8 cellular contexts compared by ENCODE assay signal in genomic region chr17:4004517-4005295, GRCh38. TPM values are rescaled to one million over a fixed set of nuclear protein-coding genes. Genes with fewer than 3 reads are reported as not detected.
DNase-seq lines count a peak whose midpoint lies in the region; ATAC-seq, FAIRE-seq and TF ChIP-seq lines count a peak whose summit lies in the region.

No MANE protein-coding gene starts in this region.

- no peak for ATAC-seq in HG02884 (IDR thresholded peaks at IDR 0.05; ENCODE audit: unreplicated experiment)
- ATAC-seq in HG03039 (IDR thresholded peaks at IDR 0.05; ENCODE audit: unreplicated experiment) = no peak

- intact Hi-C loops in posterior cingulate gyrus (cut with DNase I) = loop anchor here (5.0 to 10.0 kb wide), 3 partner anchors 87 to 267 kb away; partner anchors contain the start of gene P2RX1

- H3K4me3 ChIP-seq in foreskin fibroblast (ENCODE audit: low read depth in 1 of 2, low read length in 2 of 2) = no peak overlapping the region

- TF ChIP-seq POLR2A in GM12892 (IDR thresholded peaks at IDR 0.05; ENCODE audit: low read depth, low read length) = no peak

- TF ChIP-seq CTCF in foreskin fibroblast (IDR thresholded peaks at IDR 0.05; ENCODE audit: low read depth, low read length) = peak; percentile 80

- DNase-seq in GM12892 (ENCODE audit: insufficient read length) (peak; percentile 84), NOMO-1 treated with dmso at 0.1 percent for 144 hours (lab: John Stamatoyannopoulos, UW; ENCODE audit: unreplicated experiment) (peak; percentile 13), activated T-helper 1 cell treated with Interleukin-2 at 50 U/mL for 16 hours (ENCODE audit: low read depth) (peak; percentile 37), foreskin fibroblast (peak in 1 of 2 donors; percentile 58), posterior cingulate gyrus (peak in 7 of 10 donors; percentile 36 to 92 (median 46)), SK-N-DZ (ENCODE audit: low spot score) (no peak)

- FAIRE-seq in GM12892 (lab: Jason Lieb, UNC) = peak; percentile 46

RNA-seq across cellular contexts. Expression of gene ATP2A3, which starts 40.5 kb away (rescaled TPM):
- polyA plus RNA-seq in GM12892 (2012; ENCODE audit: missing spikeins) = 17.1 TPM
- polyA plus RNA-seq in SK-N-DZ (2014; cell fraction: cytosol; rRNA removed) = 0.67 and 1.9 TPM in 2 replicates
- 0.70 and 0.73 TPM in 2 replicates for polyA plus RNA-seq in SK-N-DZ (2014; cell fraction: nucleus; rRNA removed)
